Comparison of ENCODE assay signal across 8 cellular contexts in the genomic region with DNA sequence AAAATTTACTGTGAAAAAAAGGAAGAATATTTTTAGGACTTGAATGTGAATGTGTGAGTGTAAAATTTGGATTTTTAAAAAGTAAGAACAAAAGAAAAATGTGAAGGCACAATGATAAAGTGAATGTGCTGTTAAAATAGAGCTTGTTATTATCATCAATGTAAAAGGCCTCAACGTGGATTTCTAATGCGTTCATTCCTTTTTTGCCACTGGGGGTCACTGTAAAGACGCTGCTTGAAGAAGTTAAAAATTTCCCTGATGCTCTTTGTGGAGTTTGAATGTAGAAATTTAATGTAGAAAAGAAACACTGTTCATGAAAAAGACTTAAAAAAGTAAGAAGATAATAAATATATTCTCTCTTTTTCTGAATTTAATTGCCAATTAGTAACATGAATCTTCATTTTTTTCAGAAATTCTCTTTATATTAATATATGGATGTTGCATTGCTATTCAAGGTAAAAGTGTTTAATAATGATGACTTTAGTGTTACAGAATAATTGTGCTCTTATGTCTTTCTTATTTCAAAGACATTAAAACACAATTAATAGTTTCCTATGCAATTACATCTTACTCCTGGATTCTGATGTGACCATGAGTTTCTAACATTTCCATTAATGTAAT.
DNase-seq lines count a peak whose midpoint lies in the region; ATAC-seq, FAIRE-seq and TF ChIP-seq lines count a peak whose summit lies in the region.

No MANE protein-coding gene starts in this region.

- no peak overlapping the region for H3K9ac ChIP-seq in kidney (ENCODE audit: low read length in 2 of 2)

- H3K4me3 ChIP-seq in astrocyte of the cerebellum (ENCODE audit: low read depth, low read length) (no peak overlapping the region), kidney (ENCODE audit: low read length in 2 of 2) (no peak overlapping the region), upper lobe of right lung (no peak overlapping the region)

- H3K27me3 ChIP-seq in upper lobe of right lung = no peaks in the 10 kb centered on the region

- H3K36me3 ChIP-seq in kidney (ENCODE audit: control insufficient read depth in 1 of 2, insufficient read depth in 2 of 2, low read length in 2 of 2) (no peaks in the 10 kb centered on the region), upper lobe of right lung (no peaks in the 10 kb centered on the region)

- ATAC-seq in upper lobe of right lung (no peak), GM21528 (IDR thresholded peaks at IDR 0.05; ENCODE audit: low FRiP score, unreplicated experiment) (no peak), HG03565 (IDR thresholded peaks at IDR 0.05; ENCODE audit: unreplicated experiment) (no peak)

- H3K27ac ChIP-seq in kidney (ENCODE audit: low read depth in 2 of 2, low read length in 2 of 2) (no peak overlapping the region), upper lobe of right lung (no peak overlapping the region)

- DNase-seq in CD1c-positive myeloid dendritic cell (ENCODE audit: extremely low spot score) = peak; percentile 56
- peak; percentile 24 for DNase-seq in GM04504 (ENCODE audit: low read depth)
- DNase-seq in NCI-H2227 treated with DMSO at 0.1 percent for 48 hours (lab: John Stamatoyannopoulos, UW) = peak; percentile 59
- DNase-seq in astrocyte of the cerebellum (ENCODE audit: low read depth) = peak; percentile 55
- DNase-seq in kidney = no peak
- no peak for DNase-seq in upper lobe of right lung

- H3K9me3 ChIP-seq in kidney (ENCODE audit: control insufficient read depth in 1 of 2, low read length in 2 of 2) (no peaks in the 10 kb centered on the region), upper lobe of right lung (no peaks in the 10 kb centered on the region)

- H3K4me1 ChIP-seq in kidney (ENCODE audit: control insufficient read depth in 1 of 2, insufficient read depth in 1 of 2, low read depth in 1 of 2, low read length in 2 of 2) (peaks cover 0 to 4% of the 10 kb centered on the region in 2 donors), upper lobe of right lung (no peaks in the 10 kb centered on the region)

- FAIRE-seq in kidney (lab: Jason Lieb, UNC) = peak; percentile 97

- intact Hi-C loops in kidney (cut with DNase I) (loop anchor here (10.0 kb wide), 1 partner anchor 422 kb away; the partner anchor contains the start of gene C1orf105), upper lobe of right lung (cut with DNase I) (loop anchor here (10.0 kb wide), 1 partner anchor 402 kb away; no protein-coding TSS in a partner anchor)

- peak; percentile 78 for TF ChIP-seq CTCF in astrocyte of the cerebellum (IDR thresholded peaks at IDR 0.05; ENCODE audit: low read depth, low read length, missing control alignments)
- peak; percentile 61 for TF ChIP-seq CTCF in kidney (IDR thresholded peaks at IDR 0.05; ENCODE audit: borderline replicate concordance, extremely low read depth, insufficient read depth)
- peak; percentile 72 for TF ChIP-seq CTCF in upper lobe of right lung (IDR thresholded peaks at IDR 0.05)

- in situ Hi-C loops in astrocyte of the cerebellum (cut with HindIII; ENCODE audit: low sequenced_read_pairs) = loop anchor here (5.0 kb wide), 1 partner anchor 399 kb away; no protein-coding TSS in a partner anchor

Comparison
In these comparisons a context has a peak if more than half of its experiments do, and no peak if none do; other contexts are left out.
1. DNase-seq: peak in CD1c-positive myeloid dendritic cell (single experiment), GM04504 (single experiment), NCI-H2227 treated with DMSO at 0.1 percent for 48 hours (single experiment) and astrocyte of the cerebellum (single experiment); none in kidney (single experiment) and upper lobe of right lung (single experiment).
2. Peak in every context shown above with its lines, with median percentiles within 50 percentile points of each other: CTCF ChIP-seq.